10 cellular contexts compared by ENCODE assay signal in the genomic region with DNA sequence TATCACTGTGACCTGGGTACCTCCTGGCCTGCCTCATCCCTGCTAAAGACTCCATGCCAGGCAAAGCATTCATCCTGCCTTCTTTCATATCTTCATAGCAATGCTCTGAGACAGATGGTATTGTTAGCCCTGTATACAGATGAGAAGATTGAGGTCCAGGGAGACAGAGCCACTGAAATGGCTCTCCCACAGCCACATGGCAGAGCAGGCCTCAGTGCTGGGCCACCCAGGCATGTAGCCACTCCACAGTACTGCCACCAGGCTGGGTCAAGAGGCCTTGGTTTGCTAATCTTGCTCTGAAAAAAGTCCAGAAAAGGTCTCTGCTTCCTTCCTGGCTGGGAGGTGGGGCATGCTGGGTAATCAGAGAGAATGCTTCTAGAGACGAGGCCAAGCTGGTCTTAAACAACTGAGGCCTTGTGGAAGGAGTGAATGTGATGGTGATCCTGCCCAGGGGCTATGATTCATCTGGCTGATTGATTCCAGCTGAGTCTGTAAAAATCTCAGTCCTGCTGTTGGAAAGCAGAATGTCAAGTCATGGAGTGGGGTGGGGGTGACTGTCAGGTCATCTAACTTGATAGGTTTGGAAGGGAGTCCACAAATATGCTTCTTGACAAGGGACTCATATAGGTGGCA. TPM values are rescaled to one million over a fixed set of nuclear protein-coding genes. Genes with fewer than 3 reads are reported as not detected.
DNase-seq lines count a peak whose midpoint lies in the region; ATAC-seq and TF ChIP-seq lines count a peak whose summit lies in the region.
"Had no signal": no experiment of that assay in that cellular context is flagged by ENCODE, and none has a peak within 500 bp of the region (broad histone marks: within the 10 kb centered on the region; RNA-seq: fewer than 3 reads in every experiment).

No MANE protein-coding gene starts in this region.

- DNase-seq in AG10803 (ENCODE audit: low read depth) (peak; percentile 98), choroid plexus epithelial cell (ENCODE audit: low read depth) (peak; percentile 91), myocyte (ENCODE audit: low read depth) (peak; percentile 75), tibial nerve (ENCODE audit: low spot score in 2 of 2) (no peak), NCI-H510A (lab: John Stamatoyannopoulos, UW) (no peak), SHP77 treated with DMSO at 0.1 percent for 48 hours (lab: John Stamatoyannopoulos, UW) (no peak)
- DNase-seq: erythroblast had no signal

- H3K36me3 ChIP-seq in KOPT-K1 (ENCODE audit: insufficient read depth, low read length) (peaks cover 82% of the 10 kb centered on the region), tibial nerve (peaks cover 0 to 57% (median 2%) of the 10 kb centered on the region in 3 donors)

- TF ChIP-seq CTCF in AG10803 (conservative IDR thresholded peaks at IDR 0.05; ENCODE audit: low read length) (no peak; the same call in 1 of the 2 replicates), choroid plexus epithelial cell (conservative IDR thresholded peaks at IDR 0.05; ENCODE audit: low read depth, low read length) (no peak), tibial nerve (IDR thresholded peaks at IDR 0.05) (no peak)

- 21 to 24% methylated on average over 1 of the region's 1 CpG for WGBS in tibial nerve, 2 donors

- no peaks in the 10 kb centered on the region for H3K9me3 ChIP-seq in KOPT-K1 (ENCODE audit: insufficient read depth, low read length, poor library complexity, severe bottlenecking)
- no peaks in the 10 kb centered on the region for H3K9me3 ChIP-seq in tibial nerve

- no peak for ATAC-seq in HG02759 (IDR thresholded peaks at IDR 0.05; ENCODE audit: unreplicated experiment)

- no peak overlapping the region for H3K4me3 ChIP-seq in AG10803 (ENCODE audit: low read length)
- H3K4me3 ChIP-seq in choroid plexus epithelial cell (ENCODE audit: low read depth, low read length), result no peak overlapping the region
- H3K4me3 ChIP-seq in tibial nerve, result no peak overlapping the region

- no peak for TF ChIP-seq POLR2A in tibial nerve (IDR thresholded peaks at IDR 0.05)

- H3K27ac ChIP-seq in KOPT-K1 (ENCODE audit: low read depth, low read length, poor library complexity, severe bottlenecking), result peak overlapping the region; percentile 83
- peak overlapping the region in 2 of 4 donors; percentile 73 to 85 for H3K27ac ChIP-seq in tibial nerve
- H3K27ac ChIP-seq: HL-60 had no signal

- H3K4me1 ChIP-seq in tibial nerve, result peaks cover 0 to 46% (median 8%) of the 10 kb centered on the region in 4 donors

- no peaks in the 10 kb centered on the region for H3K27me3 ChIP-seq in tibial nerve

- no peak for TF ChIP-seq EP300 in tibial nerve (IDR thresholded peaks at IDR 0.05)

RNA-seq across cellular contexts. Expression of gene HM13, which starts 29.8 kb away (rescaled TPM):
- total RNA-seq in myocyte (78.3 and 79.2 TPM in 2 replicates), tibial nerve (10 to 100 TPM; 54.8 to 86.7 (median 75.8) TPM)
- polyA plus RNA-seq in myocyte (2012), result 224 TPM

Comparison
In these comparisons a context has a peak if more than half of its experiments do, and no peak if none do; other contexts are left out.
1. DNase-seq: peak in AG10803 (single experiment), choroid plexus epithelial cell (single experiment) and myocyte (single experiment); none in tibial nerve (0 of 2), NCI-H510A (single experiment) and SHP77 treated with DMSO at 0.1 percent for 48 hours (single experiment).